13 cellular contexts compared by ENCODE assay signal in genomic region chr4:110411599-110412011, GRCh38.
DNase-seq lines count a peak whose midpoint lies in the region; ATAC-seq and TF ChIP-seq lines count a peak whose summit lies in the region.
"Had no signal": no experiment of that assay in that cellular context is flagged by ENCODE, and none has a peak within 500 bp of the region (broad histone marks: within the 10 kb centered on the region; RNA-seq: fewer than 3 reads in every experiment).

No MANE protein-coding gene starts in this region.

- H3K36me3 ChIP-seq in mesodermal cell (ENCODE audit: control insufficient read depth, insufficient read depth, low read length) (no peaks in the 10 kb centered on the region), testis (ENCODE audit: low read depth, missing control alignments) (no peaks in the 10 kb centered on the region), left ventricle myocardium inferior (no peaks in the 10 kb centered on the region)

- peak; percentile 30 for DNase-seq in DMS153 treated with DMSO at 0.1 percent for 48 hours (lab: John Stamatoyannopoulos, UW; ENCODE audit: unreplicated experiment)
- DNase-seq in LoVo (ENCODE audit: low spot score): peak; percentile 36
- no peak for DNase-seq in chondrocyte (ENCODE audit: low spot score)
- DNase-seq in testis: no peak
- DNase-seq in left ventricle myocardium inferior: no peak
- no peak for DNase-seq in NK-92 (lab: John Stamatoyannopoulos, UW; ENCODE audit: unreplicated experiment)
- DNase-seq: activated CD8-positive, alpha-beta memory T cell treated with anti-CD3 and anti-CD28 coated beads, Interleukin-2, amount 50 U/mL, for 4 hours; aorta; CD4-positive, CD25-positive, alpha-beta regulatory T cell; head of caudate nucleus had no signal

- intact Hi-C loops in testis (cut with DNase I; ENCODE audit: low total_unique reads) (no loop called here), left ventricle myocardium inferior (cut with micrococcal nuclease) (no loop called here)

- H3K27ac ChIP-seq in mesodermal cell (ENCODE audit: low read depth, low read length, severe bottlenecking): peak overlapping the region; percentile 62
- no peak overlapping the region for H3K27ac ChIP-seq in testis
- no peak overlapping the region for H3K27ac ChIP-seq in left ventricle myocardium inferior (replicated peaks)
- H3K27ac ChIP-seq: RWPE1 had no signal

- H3K9me3 Mint-ChIP-seq in chondrocyte (ENCODE audit: low read depth): peaks cover 3% of the 10 kb centered on the region

- H3K4me1 ChIP-seq in mesodermal cell (ENCODE audit: control insufficient read depth, insufficient read depth, low read length, poor library complexity, severe bottlenecking) (peaks cover 4% of the 10 kb centered on the region), testis (no peaks in the 10 kb centered on the region), left ventricle myocardium inferior (no peaks in the 10 kb centered on the region)

- H3K9me3 ChIP-seq in mesodermal cell (ENCODE audit: control insufficient read depth, low read length) (no peaks in the 10 kb centered on the region), testis (no peaks in the 10 kb centered on the region), left ventricle myocardium inferior (replicated peaks) (no peaks in the 10 kb centered on the region)

- WGBS in mesodermal cell (ENCODE audit: insufficient coverage in 2 of 2), 2 experiments: 18 to 67% methylated on average over 1 to 3 of the region's 5 CpGs
- 76 to 81% methylated on average over 5 of the region's 5 CpGs for WGBS in testis, 2 donors

- no peaks in the 10 kb centered on the region for H3K27me3 Mint-ChIP-seq in chondrocyte (ENCODE audit: low read depth)
- H3K27me3 Mint-ChIP-seq: CD4-positive, CD25-positive, alpha-beta regulatory T cell had no signal

- no peak for ATAC-seq in GM21526 (IDR thresholded peaks at IDR 0.05; ENCODE audit: low FRiP score, unreplicated experiment)

- no peak for TF ChIP-seq POLR2A in testis (IDR thresholded peaks at IDR 0.05)

- peak overlapping the region; percentile 82 for H3K4me3 Mint-ChIP-seq in chondrocyte (ENCODE audit: unreplicated experiment)

- H3K27ac Mint-ChIP-seq in chondrocyte (ENCODE audit: unreplicated experiment): peak overlapping the region; percentile 46
- H3K27ac Mint-ChIP-seq: CD4-positive, CD25-positive, alpha-beta regulatory T cell had no signal

- H3K27me3 ChIP-seq in testis (no peaks in the 10 kb centered on the region), left ventricle myocardium inferior (ENCODE audit: low read depth) (no peaks in the 10 kb centered on the region)

- no peak for TF ChIP-seq CTCF in chondrocyte (IDR thresholded peaks at IDR 0.05)
- no peak for TF ChIP-seq CTCF in testis (IDR thresholded peaks at IDR 0.05)
- no peak for TF ChIP-seq CTCF in left ventricle myocardium inferior (IDR thresholded peaks at IDR 0.05; ENCODE audit: borderline replicate concordance)

- peaks cover 26% of the 10 kb centered on the region for H3K4me1 Mint-ChIP-seq in chondrocyte (ENCODE audit: low read depth)
- H3K4me1 Mint-ChIP-seq: CD4-positive, CD25-positive, alpha-beta regulatory T cell had no signal

- H3K4me3 ChIP-seq in mesodermal cell (ENCODE audit: extremely low read depth, insufficient read depth, low read length, poor library complexity, severe bottlenecking) (peak overlapping the region; percentile 30), testis (no peak overlapping the region), left ventricle myocardium inferior (no peak overlapping the region)

- H3K36me3 Mint-ChIP-seq in chondrocyte (ENCODE audit: low read depth): peaks cover 2% of the 10 kb centered on the region
- H3K36me3 Mint-ChIP-seq: CD4-positive, CD25-positive, alpha-beta regulatory T cell had no signal

Comparison
In these comparisons a context has a peak if more than half of its experiments do, and no peak if none do; other contexts are left out.
1. DNase-seq: peak in DMS153 treated with DMSO at 0.1 percent for 48 hours (single experiment) and LoVo (single experiment); none in chondrocyte (single experiment), testis (single experiment), left ventricle myocardium inferior (single experiment) and NK-92 (single experiment).